ENCODE assay signal across 32 cellular contexts in the genomic region with DNA sequence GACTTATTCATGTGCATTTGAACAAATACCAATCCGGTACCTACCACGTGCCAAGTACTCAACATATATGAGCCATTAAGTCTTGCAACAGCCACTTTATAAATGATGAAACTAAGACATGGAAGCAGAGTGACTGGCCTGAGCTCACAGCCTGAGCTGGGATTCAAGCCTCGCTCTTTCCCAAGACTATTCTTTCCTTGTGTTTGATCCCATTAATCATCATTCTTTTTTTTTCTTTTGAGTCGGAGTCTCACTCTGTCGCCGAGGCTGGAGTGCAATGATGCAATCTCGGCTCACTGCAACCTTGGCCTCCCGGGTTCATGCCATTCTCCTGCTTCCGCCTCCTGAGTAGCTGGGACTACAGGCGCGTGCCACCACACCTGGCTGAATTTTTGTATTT.
DNase-seq lines count a peak whose midpoint lies in the region; ATAC-seq, FAIRE-seq and TF ChIP-seq lines count a peak whose summit lies in the region.
"Had no signal": no experiment of that assay in that cellular context is flagged by ENCODE, and none has a peak within 500 bp of the region (broad histone marks: within the 10 kb centered on the region; RNA-seq: fewer than 3 reads in every experiment).

No MANE protein-coding gene starts in this region.

- FAIRE-seq in K562 (lab: Jason Lieb, UNC): no peak
- FAIRE-seq: A204.1, D721Med had no signal

- TF ChIP-seq CTCF in right atrium auricular region (IDR thresholded peaks at IDR 0.05): no peak
- no peak for TF ChIP-seq CTCF in K562 (IDR thresholded peaks at IDR 0.05 in 2 of 3, conservative IDR thresholded peaks at IDR 0.05 in 1 of 3; ENCODE audit: insufficient read depth in 2 of 3, low read depth in 1 of 3, low read length in 3 of 3)
- TF ChIP-seq CTCF in fibroblast of the aortic adventitia (IDR thresholded peaks at IDR 0.05; ENCODE audit: insufficient read depth, low read length): no peak

- no peak overlapping the region for H3K27ac ChIP-seq in right atrium auricular region
- no peak overlapping the region for H3K27ac ChIP-seq in K562 (ENCODE audit: extremely low read depth, low read depth, low read length)
- H3K27ac ChIP-seq: esophagus muscularis mucosa, gastroesophageal sphincter, thoracic aorta, uterus, WERI-Rb-1 had no signal

- no peak for TF ChIP-seq POLR2A in K562 (conservative IDR thresholded peaks at IDR 0.05)

- H2AFZ ChIP-seq in K562 (ENCODE audit: low read depth, low read length): no peak overlapping the region

- H3K4me3 ChIP-seq in right atrium auricular region (no peak overlapping the region), K562 (no peak overlapping the region), fibroblast of the aortic adventitia (ENCODE audit: low read depth, low read length) (no peak overlapping the region)
- H3K4me3 ChIP-seq: esophagus muscularis mucosa, gastroesophageal sphincter, thoracic aorta, uterus had no signal

- peaks cover 0 to 1% of the 10 kb centered on the region in 2 donors for H3K9me3 Mint-ChIP-seq in stimulated activated naive B cell treated with anti-CD40 and anti-IgM and Interleukin-4, amounts not matched to agents 10 μg/mL and 1 μg/mL and 100 μg/mL, for 72 hours
- H3K9me3 Mint-ChIP-seq: activated naive CD4-positive, alpha-beta T cell treated with anti-CD3 and anti-CD28 coated beads, Interleukin-2, amount 50 U/mL, for 24 hours; activated T-helper 2 cell treated with anti-CD3 and anti-CD28 coated beads, Interferon-gamma antibody, Interleukin-2, Interleukin-4, amounts not matched to agents 10 μg/mL and 5 μg/mL and 100 μg/mL, durations not matched to agents 14 hours and 24 hours and 36 hours; CD4-positive, alpha-beta T cell; effector memory CD8-positive, alpha-beta T cell; nephron had no signal

- ATAC-seq in K562: no peak
- ATAC-seq in stimulated activated naive B cell treated with anti-CD40 and anti-IgM and Interleukin-4, amounts not matched to agents 10 μg/mL and 1 μg/mL and 100 μg/mL, for 72 hours (replicated peaks): no peak
- ATAC-seq: effector memory CD8-positive, alpha-beta T cell; gastroesophageal sphincter; Panc1; stimulated activated naive CD8-positive, alpha-beta T cell treated with anti-CD3 and anti-CD28 coated beads, Interleukin-15, amount 100 ng/mL, for 72 hours had no signal

- H3K4me2 ChIP-seq in K562 (ENCODE audit: insufficient read depth, low read length): no peak overlapping the region

- H3K9ac ChIP-seq in K562 (ENCODE audit: insufficient read depth in 1 of 2, low read depth in 2 of 2, low read length in 2 of 2): no peak overlapping the region

- no peaks in the 10 kb centered on the region for H3K9me1 ChIP-seq in K562 (ENCODE audit: control insufficient read depth, insufficient read depth, low read length)

- TF ChIP-seq EP300 in K562 (IDR thresholded peaks at IDR 0.05; ENCODE audit: low read length): no peak

- TF ChIP-seq RAD21 in K562 (CRISPR knock-in tag; conservative IDR thresholded peaks at IDR 0.05 in 1 of 2, IDR thresholded peaks at IDR 0.05 in 1 of 2): no peak

- H3K27me3 ChIP-seq in right atrium auricular region: no peaks in the 10 kb centered on the region
- H3K27me3 ChIP-seq in K562 (ENCODE audit: control insufficient read depth in 2 of 2, insufficient read depth in 2 of 2, low read length in 2 of 2): no peaks in the 10 kb centered on the region; a peak in 1 of 5 replicates
- H3K27me3 ChIP-seq: esophagus muscularis mucosa, gastroesophageal sphincter, uterus had no signal

- H3K27me3 Mint-ChIP-seq in stimulated activated naive B cell treated with anti-CD40 and anti-IgM and Interleukin-4, amounts not matched to agents 10 μg/mL and 1 μg/mL and 100 μg/mL, for 72 hours: no peaks in the 10 kb centered on the region
- H3K27me3 Mint-ChIP-seq: activated naive CD4-positive, alpha-beta T cell treated with anti-CD3 and anti-CD28 coated beads, Interleukin-2, amount 50 U/mL, for 24 hours; CD4-positive, alpha-beta T cell had no signal

- CTCF ChIA-PET in K562 (lab: Yijun Ruan, JAX; ENCODE audit: low intra/inter-chr PET ratio): no interaction called here

- peaks cover 0 to 30% of the 10 kb centered on the region in 2 donors for H3K4me1 ChIP-seq in right atrium auricular region
- peaks cover 28 to 31% of the 10 kb centered on the region in 2 experiments for H3K4me1 ChIP-seq in K562 (replicated peaks in 1 of 2; ENCODE audit: control insufficient read depth in 2 of 2, insufficient read depth in 2 of 2, low read length in 2 of 2)
- H3K4me1 ChIP-seq: uterus had no signal

- peaks cover 4% of the 10 kb centered on the region; the same call in 1 of the 2 replicates for H4K20me1 ChIP-seq in K562 (replicated peaks; ENCODE audit: control insufficient read depth, insufficient read depth, low read length)

- peaks cover 69 to 98% of the 10 kb centered on the region in 2 donors for H3K4me1 Mint-ChIP-seq in stimulated activated naive B cell treated with anti-CD40 and anti-IgM and Interleukin-4, amounts not matched to agents 10 μg/mL and 1 μg/mL and 100 μg/mL, for 72 hours

- intact Hi-C loops in cardiac septum (cut with DNase I) (no loop called here), K562 (cut with micrococcal nuclease) (no loop called here)

- DNase-seq in cardiac septum (ENCODE audit: low spot score): peak; percentile 31
- no peak for DNase-seq in right atrium auricular region (ENCODE audit: low spot score)
- no peak for DNase-seq in K562 (ENCODE audit: extremely low read depth in 1 of 4, low spot score in 3 of 4)
- DNase-seq in fibroblast of the aortic adventitia (ENCODE audit: low read depth): peak; percentile 60
- no peak for DNase-seq in stimulated activated naive B cell treated with anti-CD40 and anti-IgM and Interleukin-4, amounts not matched to agents 10 μg/mL and 1 μg/mL and 100 μg/mL, for 72 hours
- no peak for DNase-seq in stimulated activated CD8-positive, alpha-beta memory T cell treated with anti-CD3 and anti-CD28 coated beads, Interleukin-4, amount 100 ng/mL, for 48 hours
- DNase-seq in AG08395 (ENCODE audit: low spot score): no peak
- DNase-seq in NCI-H510A treated with DMSO at 0.1 percent for 48 hours (lab: John Stamatoyannopoulos, UW): no peak
- DNase-seq: activated CD4-positive, alpha-beta T cell treated with anti-CD3 and anti-CD28 coated beads for 48 hours; anterior cingulate cortex; caudate nucleus; CD4-positive, alpha-beta T cell; cortex of kidney; effector memory CD8-positive, alpha-beta T cell; IMR-90; left cardiac atrium; NCI-H2081; NCI-H526 treated with DMSO at 0.1 percent for 48 hours; SIG-M5; stimulated activated CD4-positive, alpha-beta T cell treated with anti-CD3 and anti-CD28 coated beads, Interleukin-1b, Interleukin-23, amount 100 ng/mL, for 48 hours; stimulated activated naive CD8-positive, alpha-beta T cell treated with anti-CD3 and anti-CD28 coated beads, Interleukin-15, amount 100 ng/mL, for 72 hours; uterus had no signal

- in situ Hi-C loops in K562 (cut with MboI): no loop called here

- BruUV-seq in K562 (replicated peaks; lab: Mats Ljungman, UMichigan): no TSS peak

- H3K36me3 ChIP-seq in right atrium auricular region: no peaks in the 10 kb centered on the region
- H3K36me3 ChIP-seq in K562 (ENCODE audit: control insufficient read depth, insufficient read depth, low read length): no peaks in the 10 kb centered on the region
- H3K36me3 ChIP-seq: esophagus muscularis mucosa, gastroesophageal sphincter, thoracic aorta, uterus, WERI-Rb-1 had no signal

- H3K27ac Mint-ChIP-seq in stimulated activated naive B cell treated with anti-CD40 and anti-IgM and Interleukin-4, amounts not matched to agents 10 μg/mL and 1 μg/mL and 100 μg/mL, for 72 hours: peak overlapping the region; percentile 96
- H3K27ac Mint-ChIP-seq: activated naive CD4-positive, alpha-beta T cell treated with anti-CD3 and anti-CD28 coated beads, Interleukin-2, amount 50 U/mL, for 24 hours; CD4-positive, alpha-beta T cell; effector memory CD8-positive, alpha-beta T cell; nephron had no signal

- no peaks in the 10 kb centered on the region for H3K79me2 ChIP-seq in K562 (ENCODE audit: control insufficient read depth, insufficient read depth, low read length)

- peaks cover 2 to 21% of the 10 kb centered on the region in 2 donors for H3K36me3 Mint-ChIP-seq in stimulated activated naive B cell treated with anti-CD40 and anti-IgM and Interleukin-4, amounts not matched to agents 10 μg/mL and 1 μg/mL and 100 μg/mL, for 72 hours
- H3K36me3 Mint-ChIP-seq: activated naive CD4-positive, alpha-beta T cell treated with anti-CD3 and anti-CD28 coated beads, Interleukin-2, amount 50 U/mL, for 24 hours had no signal

- POLR2A ChIA-PET in K562 (lab: Yijun Ruan, JAX): interaction anchor here (1.2 kb wide), 1 partner anchor 32 kb away, joined by 4 read pairs; no protein-coding TSS in a partner anchor

- no peaks in the 10 kb centered on the region for H3K9me3 ChIP-seq in right atrium auricular region
- no peaks in the 10 kb centered on the region for H3K9me3 ChIP-seq in K562 (replicated peaks; ENCODE audit: control insufficient read depth, insufficient read depth, low read depth, low read length)
- H3K9me3 ChIP-seq: esophagus muscularis mucosa, gastroesophageal sphincter, thoracic aorta, uterus had no signal

- WGBS in K562 (ENCODE audit: insufficient coverage, low coverage, missing lambda C conversion rate): 85% methylated on average over 3 of the region's 11 CpGs

- peak overlapping the region; percentile 11 to 18 for H3K4me3 Mint-ChIP-seq in stimulated activated naive B cell treated with anti-CD40 and anti-IgM and Interleukin-4, amounts not matched to agents 10 μg/mL and 1 μg/mL and 100 μg/mL, for 72 hours
- H3K4me3 Mint-ChIP-seq: activated naive CD4-positive, alpha-beta T cell treated with anti-CD3 and anti-CD28 coated beads, Interleukin-2, amount 50 U/mL, for 24 hours; CD4-positive, alpha-beta T cell; effector memory CD8-positive, alpha-beta T cell; nephron; stimulated activated naive CD8-positive, alpha-beta T cell treated with anti-CD3 and anti-CD28 coated beads, Interleukin-15, amount 100 ng/mL, for 72 hours had no signal

TF ChIP-seq in K562, 482 proteins besides CTCF, POLR2A, EP300 and RAD21 (continues in another document):
- TF ChIP-seq CEBPG (CRISPR knock-in tag; IDR thresholded peaks at IDR 0.05) (no peak), CEBPG (tag; conservative IDR thresholded peaks at IDR 0.05 in 1 of 2, IDR thresholded peaks at IDR 0.05 in 1 of 2) (peak in 1 of 2 experiments; percentile 29; a peak in 1 of 4 replicates), NFIC (IDR thresholded peaks at IDR 0.05) (no peak)
- TF ChIP-seq, protein P1, sequence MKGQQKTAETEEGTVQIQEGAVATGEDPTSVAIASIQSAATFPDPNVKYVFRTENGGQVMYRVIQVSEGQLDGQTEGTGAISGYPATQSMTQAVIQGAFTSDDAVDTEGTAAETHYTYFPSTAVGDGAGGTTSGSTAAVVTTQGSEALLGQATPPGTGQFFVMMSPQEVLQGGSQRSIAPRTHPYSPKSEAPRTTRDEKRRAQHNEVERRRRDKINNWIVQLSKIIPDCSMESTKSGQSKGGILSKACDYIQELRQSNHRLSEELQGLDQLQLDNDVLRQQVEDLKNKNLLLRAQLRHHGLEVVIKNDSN (CRISPR knock-in tag; IDR thresholded peaks at IDR 0.05): no peak

Comparison
In these comparisons a context has a peak if more than half of its experiments do, and no peak if none do; other contexts are left out.
1. DNase-seq: peak in cardiac septum (single experiment) and fibroblast of the aortic adventitia (single experiment); none in right atrium auricular region (single experiment), K562 (0 of 4), stimulated activated naive B cell treated with anti-CD40 and anti-IgM and Interleukin-4, amounts not matched to agents 10 μg/mL and 1 μg/mL and 100 μg/mL, for 72 hours (single experiment), stimulated activated CD8-positive, alpha-beta memory T cell treated with anti-CD3 and anti-CD28 coated beads, Interleukin-4, amount 100 ng/mL, for 48 hours (single experiment), AG08395 (single experiment) and NCI-H510A treated with DMSO at 0.1 percent for 48 hours (single experiment).